Comparison of ENCODE assay signal across 17 cellular contexts in the genomic region with DNA sequence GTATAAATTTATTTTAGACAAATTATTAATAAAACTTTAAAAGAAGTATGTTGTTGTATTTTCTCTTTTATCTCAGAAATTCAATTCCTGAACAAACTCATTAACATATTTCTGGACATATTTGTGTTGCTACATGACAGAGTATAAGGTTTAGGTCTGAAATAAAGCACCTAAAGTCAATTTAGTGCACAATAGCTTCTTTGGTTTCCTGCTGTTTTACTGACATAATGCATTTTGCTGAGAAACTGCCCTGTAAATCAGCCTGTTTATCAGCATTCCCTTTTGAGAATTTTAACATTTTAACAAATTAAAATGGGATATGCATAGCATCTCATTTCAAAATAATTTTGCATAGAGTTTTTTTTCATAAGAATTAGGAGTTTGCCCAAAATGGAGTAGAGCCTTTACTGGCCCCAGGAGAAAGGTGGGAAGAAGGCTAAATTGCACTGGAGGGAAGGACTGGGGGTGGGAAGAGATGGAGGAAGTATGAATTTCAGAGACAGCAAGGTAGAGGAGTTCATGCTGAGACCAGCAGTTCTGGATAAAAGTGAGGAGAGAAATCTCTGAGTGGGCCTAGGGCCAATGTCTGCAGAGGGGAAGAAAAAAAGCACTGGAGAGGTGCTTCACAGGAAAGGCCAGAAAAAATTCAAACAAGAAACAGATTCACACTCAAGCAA.
DNase-seq lines count a peak whose midpoint lies in the region; ATAC-seq, FAIRE-seq and TF ChIP-seq lines count a peak whose summit lies in the region.
"Had no signal": no experiment of that assay in that cellular context is flagged by ENCODE, and none has a peak within 500 bp of the region (broad histone marks: within the 10 kb centered on the region; RNA-seq: fewer than 3 reads in every experiment).

No MANE protein-coding gene starts in this region.

- DNase-seq in neural progenitor cell (ENCODE audit: low spot score): no peak
- DNase-seq in NCI-H2107 (lab: John Stamatoyannopoulos, UW): no peak
- DNase-seq in iPS-NIHi11 (ENCODE audit: low spot score): no peak
- no peak for DNase-seq in NCI-H1694 (lab: John Stamatoyannopoulos, UW)
- DNase-seq: Caco-2; CD8-positive, alpha-beta memory T cell; DND-41; GF-D8; IMR-90; KG1 had no signal

- no peak overlapping the region for H3K4me3 Mint-ChIP-seq in brain
- H3K4me3 Mint-ChIP-seq in neural progenitor cell: no peak overlapping the region
- H3K4me3 Mint-ChIP-seq: CD8-positive, alpha-beta memory T cell had no signal

- H3K36me3 ChIP-seq in HEK293 (ENCODE audit: control insufficient read depth in 2 of 2, insufficient read depth in 1 of 2, low read length in 2 of 2) (no peaks in the 10 kb centered on the region), neural progenitor cell (no peaks in the 10 kb centered on the region)
- H3K36me3 ChIP-seq: BLaER1 had no signal

- H3K4me2 ChIP-seq in neural progenitor cell: peak overlapping the region; percentile 17
- H3K4me2 ChIP-seq: BLaER1 had no signal

- no peaks in the 10 kb centered on the region for H3K27me3 ChIP-seq in neural progenitor cell
- H3K27me3 ChIP-seq: BLaER1 had no signal

- H3K4me1 ChIP-seq in HEK293 (ENCODE audit: control insufficient read depth, insufficient read depth, low read length) (peaks cover 4% of the 10 kb centered on the region), neural progenitor cell (peaks cover 10% of the 10 kb centered on the region)
- H3K4me1 ChIP-seq: BLaER1, Caco-2 had no signal

- no peak overlapping the region for H2AFZ ChIP-seq in neural progenitor cell (replicated peaks)

- POLR2A ChIA-PET in HEK293 (lab: Yijun Ruan, JAX): no interaction called here

- H3K79me2 ChIP-seq in neural progenitor cell (ENCODE audit: low read depth): no peaks in the 10 kb centered on the region

- H3K9me3 Mint-ChIP-seq in brain (no peaks in the 10 kb centered on the region), neural progenitor cell (no peaks in the 10 kb centered on the region)

- H3K27ac Mint-ChIP-seq in brain (peak overlapping the region in 4 of 5 experiments; percentile 7 to 39 (median 26)), neural progenitor cell (peak overlapping the region; percentile 29)
- H3K27ac Mint-ChIP-seq: CD8-positive, alpha-beta memory T cell had no signal

- no peak for ATAC-seq in HG03108 (IDR thresholded peaks at IDR 0.05; ENCODE audit: unreplicated experiment)

- CTCF ChIA-PET in HEK293 (lab: Yijun Ruan, JAX): no interaction called here

- peak; percentile 87 for FAIRE-seq in G401.6 (lab: Jason Lieb, UNC)
- FAIRE-seq: H54 had no signal

- H3K36me3 Mint-ChIP-seq in brain (no peaks in the 10 kb centered on the region), neural progenitor cell (no peaks in the 10 kb centered on the region)
- H3K36me3 Mint-ChIP-seq: CD8-positive, alpha-beta memory T cell had no signal

- no peak overlapping the region for H3K4me3 ChIP-seq in HEK293 (ENCODE audit: low read depth, low read length)
- no peak overlapping the region for H3K4me3 ChIP-seq in neural progenitor cell
- H3K4me3 ChIP-seq: BLaER1 had no signal

- H3K27me3 Mint-ChIP-seq in brain (no peaks in the 10 kb centered on the region), neural progenitor cell (ENCODE audit: insufficient read depth, low read depth) (no peaks in the 10 kb centered on the region)
- H3K27me3 Mint-ChIP-seq: CD8-positive, alpha-beta memory T cell had no signal

- H3K4me1 Mint-ChIP-seq in brain (peaks cover 11% of the 10 kb centered on the region), neural progenitor cell (peaks cover 9% of the 10 kb centered on the region)
- H3K4me1 Mint-ChIP-seq: CD8-positive, alpha-beta memory T cell had no signal

- TF ChIP-seq CTCF in HEK293 (tag by site-specific recombination; IDR thresholded peaks at IDR 0.05): no peak
- no peak for TF ChIP-seq CTCF in brain (conservative IDR thresholded peaks at IDR 0.05)
- no peak for TF ChIP-seq CTCF in neural progenitor cell (IDR thresholded peaks at IDR 0.05)

- no peaks in the 10 kb centered on the region for H4K20me1 ChIP-seq in neural progenitor cell (ENCODE audit: low read depth)
- H4K20me1 ChIP-seq: BLaER1 had no signal

- H3F3A ChIP-seq in neural progenitor cell (ENCODE audit: low read depth): no peaks in the 10 kb centered on the region

- H3K9me3 ChIP-seq in HEK293 (ENCODE audit: control insufficient read depth, insufficient read depth, low read depth, low read length): no peaks in the 10 kb centered on the region
- H3K9me3 ChIP-seq in neural progenitor cell (ENCODE audit: low read depth): no peaks in the 10 kb centered on the region
- H3K9me3 ChIP-seq: BLaER1, Caco-2 had no signal

- H3K9ac ChIP-seq in neural progenitor cell: no peak overlapping the region
- H3K9ac ChIP-seq: BLaER1 had no signal

- H3K27ac ChIP-seq in HEK293 (ENCODE audit: extremely low read depth, low read depth, low read length): no peak overlapping the region
- H3K27ac ChIP-seq in neural progenitor cell: no peak overlapping the region
- H3K27ac ChIP-seq: 22Rv1, BLaER1 had no signal

TF ChIP-seq in HEK293, 187 proteins besides CTCF, POLR2A, EP300 and RAD21 (continues in another document):
- TF ChIP-seq, protein P1, sequence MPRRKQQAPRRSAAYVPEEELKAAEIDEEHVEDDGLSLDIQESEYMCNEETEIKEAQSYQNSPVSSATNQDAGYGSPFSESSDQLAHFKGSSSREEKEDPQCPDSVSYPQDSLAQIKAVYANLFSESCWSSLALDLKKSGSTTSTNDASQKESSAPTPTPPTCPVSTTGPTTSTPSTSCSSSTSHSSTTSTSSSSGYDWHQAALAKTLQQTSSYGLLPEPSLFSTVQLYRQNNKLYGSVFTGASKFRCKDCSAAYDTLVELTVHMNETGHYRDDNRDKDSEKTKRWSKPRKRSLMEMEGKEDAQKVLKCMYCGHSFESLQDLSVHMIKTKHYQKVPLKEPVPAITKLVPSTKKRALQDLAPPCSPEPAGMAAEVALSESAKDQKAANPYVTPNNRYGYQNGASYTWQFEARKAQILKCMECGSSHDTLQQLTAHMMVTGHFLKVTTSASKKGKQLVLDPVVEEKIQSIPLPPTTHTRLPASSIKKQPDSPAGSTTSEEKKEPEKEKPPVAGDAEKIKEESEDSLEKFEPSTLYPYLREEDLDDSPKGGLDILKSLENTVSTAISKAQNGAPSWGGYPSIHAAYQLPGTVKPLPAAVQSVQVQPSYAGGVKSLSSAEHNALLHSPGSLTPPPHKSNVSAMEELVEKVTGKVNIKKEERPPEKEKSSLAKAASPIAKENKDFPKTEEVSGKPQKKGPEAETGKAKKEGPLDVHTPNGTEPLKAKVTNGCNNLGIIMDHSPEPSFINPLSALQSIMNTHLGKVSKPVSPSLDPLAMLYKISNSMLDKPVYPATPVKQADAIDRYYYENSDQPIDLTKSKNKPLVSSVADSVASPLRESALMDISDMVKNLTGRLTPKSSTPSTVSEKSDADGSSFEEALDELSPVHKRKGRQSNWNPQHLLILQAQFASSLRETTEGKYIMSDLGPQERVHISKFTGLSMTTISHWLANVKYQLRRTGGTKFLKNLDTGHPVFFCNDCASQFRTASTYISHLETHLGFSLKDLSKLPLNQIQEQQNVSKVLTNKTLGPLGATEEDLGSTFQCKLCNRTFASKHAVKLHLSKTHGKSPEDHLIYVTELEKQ (tag by site-specific recombination; IDR thresholded peaks at IDR 0.05; ENCODE audit: borderline replicate concordance): no peak
- TF ChIP-seq OSR2 (tag by site-specific recombination; IDR thresholded peaks at IDR 0.05): no peak
- TF ChIP-seq ZNF155 (tag by site-specific recombination; IDR thresholded peaks at IDR 0.05): no peak
- no peak for TF ChIP-seq TRIM28 (IDR thresholded peaks at IDR 0.05; ENCODE audit: borderline replicate concordance, low read length)
- TF ChIP-seq ZNF280D (tag by site-specific recombination; IDR thresholded peaks at IDR 0.05): no peak
- no peak for TF ChIP-seq ZNF391 (tag by site-specific recombination; IDR thresholded peaks at IDR 0.05; ENCODE audit: borderline replicate concordance, low read depth)
- no peak for TF ChIP-seq ZNF416 (tag by site-specific recombination; IDR thresholded peaks at IDR 0.05)
- TF ChIP-seq ZNF664 (tag by site-specific recombination; IDR thresholded peaks at IDR 0.05): no peak
- TF ChIP-seq, protein P2, sequence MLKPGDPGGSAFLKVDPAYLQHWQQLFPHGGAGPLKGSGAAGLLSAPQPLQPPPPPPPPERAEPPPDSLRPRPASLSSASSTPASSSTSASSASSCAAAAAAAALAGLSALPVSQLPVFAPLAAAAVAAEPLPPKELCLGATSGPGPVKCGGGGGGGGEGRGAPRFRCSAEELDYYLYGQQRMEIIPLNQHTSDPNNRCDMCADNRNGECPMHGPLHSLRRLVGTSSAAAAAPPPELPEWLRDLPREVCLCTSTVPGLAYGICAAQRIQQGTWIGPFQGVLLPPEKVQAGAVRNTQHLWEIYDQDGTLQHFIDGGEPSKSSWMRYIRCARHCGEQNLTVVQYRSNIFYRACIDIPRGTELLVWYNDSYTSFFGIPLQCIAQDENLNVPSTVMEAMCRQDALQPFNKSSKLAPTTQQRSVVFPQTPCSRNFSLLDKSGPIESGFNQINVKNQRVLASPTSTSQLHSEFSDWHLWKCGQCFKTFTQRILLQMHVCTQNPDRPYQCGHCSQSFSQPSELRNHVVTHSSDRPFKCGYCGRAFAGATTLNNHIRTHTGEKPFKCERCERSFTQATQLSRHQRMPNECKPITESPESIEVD (tag by site-specific recombination; IDR thresholded peaks at IDR 0.05): peak; percentile 77
